24 cellular contexts compared by ENCODE assay signal in the genomic region with DNA sequence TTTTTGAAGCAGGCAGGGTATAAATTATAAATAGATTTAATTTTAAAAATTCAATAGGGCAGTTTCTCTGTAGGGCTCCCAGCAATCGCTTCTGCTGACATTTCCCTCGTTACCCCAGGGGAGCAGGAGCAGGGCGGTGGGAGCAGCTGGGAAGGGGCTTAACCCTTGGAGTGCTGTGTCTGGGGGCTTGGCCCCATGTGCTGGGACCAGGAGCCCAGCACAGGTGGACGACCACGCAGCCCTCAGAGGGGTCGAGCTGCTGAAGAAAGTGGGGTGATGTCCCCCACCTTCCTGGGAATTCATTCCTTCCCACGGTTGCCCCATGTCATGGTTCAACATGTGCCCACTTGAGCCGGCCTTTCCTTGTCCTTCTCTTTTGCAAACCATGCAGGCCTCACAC.
A peak's percentile ranks its signal among the peaks of the same experiment; 100 is the strongest.
DNase-seq lines count a peak whose midpoint lies in the region; ATAC-seq, FAIRE-seq and TF ChIP-seq lines count a peak whose summit lies in the region.
"Had no signal": no experiment of that assay in that cellular context is flagged by ENCODE, and none has a peak within 500 bp of the region (broad histone marks: within the 10 kb centered on the region; RNA-seq: fewer than 3 reads in every experiment).

No MANE protein-coding gene starts in this region.

- H2AFZ ChIP-seq in HepG2 (ENCODE audit: low read length): no peak overlapping the region

- no peaks in the 10 kb centered on the region for H3K79me2 ChIP-seq in HepG2 (ENCODE audit: insufficient read depth, low read length)

- POLR2A ChIA-PET in HepG2 (lab: Yijun Ruan, JAX): no interaction called here

- H3K4me3 ChIP-seq in HepG2 (replicated peaks in 1 of 3; ENCODE audit: insufficient read depth in 1 of 3, low read depth in 2 of 3, low read length in 3 of 3) (no peak overlapping the region), right lobe of liver (no peak overlapping the region)
- H3K4me3 ChIP-seq: K562 had no signal

- no peak for TF ChIP-seq RAD21 in HepG2 (CRISPR knock-in tag; IDR thresholded peaks at IDR 0.05)

- peaks cover 43% of the 10 kb centered on the region for H3K4me1 Mint-ChIP-seq in nephron
- H3K4me1 Mint-ChIP-seq in stimulated activated naive B cell treated with anti-CD40 and anti-IgM and Interleukin-4, amounts not matched to agents 10 μg/mL and 1 μg/mL and 100 μg/mL, for 72 hours: no peaks in the 10 kb centered on the region
- H3K4me1 Mint-ChIP-seq: B cell; CD14-positive monocyte; CD8-positive, alpha-beta memory T cell had no signal

- no peak for TF ChIP-seq CTCF in HepG2 (CRISPR knock-in tag; IDR thresholded peaks at IDR 0.05)
- TF ChIP-seq CTCF in right lobe of liver (IDR thresholded peaks at IDR 0.05): no peak
- TF ChIP-seq CTCF in nephron (IDR thresholded peaks at IDR 0.05; ENCODE audit: unreplicated experiment in 3 of 3): no peak

- no peak overlapping the region for H3K4me2 ChIP-seq in HepG2 (ENCODE audit: low read depth, low read length)

- H3K9ac ChIP-seq in HepG2 (ENCODE audit: insufficient read depth, low read depth, low read length): no peak overlapping the region

- no peaks in the 10 kb centered on the region for H4K20me1 ChIP-seq in HepG2 (ENCODE audit: insufficient read depth, low read length)

- peak overlapping the region in 1 of 3 experiments; percentile 29 for H3K4me3 Mint-ChIP-seq in nephron
- no peak overlapping the region for H3K4me3 Mint-ChIP-seq in stimulated activated naive B cell treated with anti-CD40 and anti-IgM and Interleukin-4, amounts not matched to agents 10 μg/mL and 1 μg/mL and 100 μg/mL, for 72 hours
- H3K4me3 Mint-ChIP-seq: B cell; CD14-positive monocyte; CD8-positive, alpha-beta memory T cell had no signal

- peaks cover 56% of the 10 kb centered on the region for H3K27me3 Mint-ChIP-seq in nephron (ENCODE audit: low read depth)
- H3K27me3 Mint-ChIP-seq in stimulated activated naive B cell treated with anti-CD40 and anti-IgM and Interleukin-4, amounts not matched to agents 10 μg/mL and 1 μg/mL and 100 μg/mL, for 72 hours: peaks cover 20 to 37% of the 10 kb centered on the region in 2 donors

- TF ChIP-seq POLR2A in HepG2 (IDR thresholded peaks at IDR 0.05; ENCODE audit: insufficient read depth in 1 of 2, low read depth in 2 of 2, low read length in 2 of 2): no peak
- TF ChIP-seq POLR2A in right lobe of liver (IDR thresholded peaks at IDR 0.05): no peak

- CTCF ChIA-PET in HepG2 (lab: Yijun Ruan, JAX; ENCODE audit: low intra/inter-chr PET ratio, low total read pairs): no interaction called here

- no peaks in the 10 kb centered on the region for H3K36me3 Mint-ChIP-seq in nephron (ENCODE audit: low read depth)
- peaks cover 3% of the 10 kb centered on the region in 2 donors for H3K36me3 Mint-ChIP-seq in stimulated activated naive B cell treated with anti-CD40 and anti-IgM and Interleukin-4, amounts not matched to agents 10 μg/mL and 1 μg/mL and 100 μg/mL, for 72 hours
- H3K36me3 Mint-ChIP-seq: CD14-positive monocyte had no signal

- DNase-seq in NCI-H2171 treated with DMSO at 0.1 percent for 48 hours (lab: John Stamatoyannopoulos, UW): peak; percentile 15
- DNase-seq in NCI-H2171 (lab: John Stamatoyannopoulos, UW): no peak
- DNase-seq in HepG2 (ENCODE audit: low spot score): no peak
- no peak for DNase-seq in right lobe of liver
- DNase-seq in urothelium cell line (ENCODE audit: low spot score): no peak
- no peak for DNase-seq in stimulated activated naive B cell treated with anti-CD40 and anti-IgM and Interleukin-4, amounts not matched to agents 10 μg/mL and 1 μg/mL and 100 μg/mL, for 72 hours
- DNase-seq in NCI-H2081 treated with DMSO at 0.1 percent for 48 hours (lab: John Stamatoyannopoulos, UW): no peak
- DNase-seq: CD8-positive, alpha-beta memory T cell; DMS153; DND-41; MV-4-11; NCI-H1105; NCI-H146; NCI-H1930; NCI-H2227 treated with DMSO at 0.1 percent for 48 hours; NCI-H69; SHP77 had no signal

- H3K27me3 ChIP-seq in HepG2 (ENCODE audit: control insufficient read depth in 1 of 2, insufficient read depth in 2 of 2, low read length in 2 of 2): peaks cover 12 to 76% of the 10 kb centered on the region in 2 experiments
- no peaks in the 10 kb centered on the region for H3K27me3 ChIP-seq in right lobe of liver

- intact Hi-C loops in HepG2 (cut with micrococcal nuclease; ENCODE audit: unreplicated experiment): no loop called here
- intact Hi-C loops in right lobe of liver (cut with DNase I): no loop called here

- H3K27ac ChIP-seq in HepG2 (ENCODE audit: extremely low read length, insufficient read depth, low read length): no peak overlapping the region
- no peak overlapping the region for H3K27ac ChIP-seq in right lobe of liver
- H3K27ac ChIP-seq: 22Rv1 had no signal

- peaks cover 3% of the 10 kb centered on the region for H3K9me3 Mint-ChIP-seq in nephron
- H3K9me3 Mint-ChIP-seq in stimulated activated naive B cell treated with anti-CD40 and anti-IgM and Interleukin-4, amounts not matched to agents 10 μg/mL and 1 μg/mL and 100 μg/mL, for 72 hours: peaks cover 12% of the 10 kb centered on the region in 2 donors

- BruUV-seq in HepG2 (replicated peaks; lab: Mats Ljungman, UMichigan): no TSS peak

- H3K9me3 ChIP-seq in HepG2 (ENCODE audit: low read length) (no peaks in the 10 kb centered on the region), right lobe of liver (no peaks in the 10 kb centered on the region)

- H3K36me3 ChIP-seq in HepG2 (replicated peaks in 1 of 2; ENCODE audit: control insufficient read depth in 1 of 2, insufficient read depth in 2 of 2, low read length in 2 of 2) (no peaks in the 10 kb centered on the region), right lobe of liver (no peaks in the 10 kb centered on the region)

- H3K4me1 ChIP-seq in HepG2 (ENCODE audit: insufficient read depth, low read length) (peaks cover 19% of the 10 kb centered on the region), right lobe of liver (no peaks in the 10 kb centered on the region)

- FAIRE-seq in HepG2 (lab: Jason Lieb, UNC) (no peak), urothelium cell line (lab: Jason Lieb, UNC) (peak; percentile 65)
- FAIRE-seq: GM12892, H54, K562 had no signal

- in situ Hi-C loops in HepG2 (cut with HindIII; ENCODE audit: extremely low pct_ligation_motif_present, low pct_unique_long_range_greater_than_20kb): no loop called here

- ATAC-seq in HepG2 (no peak), right lobe of liver (no peak)
- no peak for ATAC-seq in stimulated activated naive B cell treated with anti-CD40 and anti-IgM and Interleukin-4, amounts not matched to agents 10 μg/mL and 1 μg/mL and 100 μg/mL, for 72 hours (replicated peaks)
- ATAC-seq: K562 had no signal

- peak overlapping the region in 2 of 3 experiments; percentile 65 to 66 for H3K27ac Mint-ChIP-seq in nephron
- H3K27ac Mint-ChIP-seq in stimulated activated naive B cell treated with anti-CD40 and anti-IgM and Interleukin-4, amounts not matched to agents 10 μg/mL and 1 μg/mL and 100 μg/mL, for 72 hours: no peak overlapping the region
- H3K27ac Mint-ChIP-seq: B cell; CD14-positive monocyte; CD8-positive, alpha-beta memory T cell had no signal

- TF ChIP-seq EP300 in HepG2 (IDR thresholded peaks at IDR 0.05; ENCODE audit: low read depth in 2 of 2, low read length in 2 of 2): no peak
- TF ChIP-seq EP300 in HepG2 (CRISPR knock-in tag; IDR thresholded peaks at IDR 0.05; ENCODE audit: borderline replicate concordance): no peak

- 9% methylated on average over 8 of the region's 8 CpGs for WGBS in HepG2 (ENCODE audit: low lambda C conversion rate)
- WGBS in right lobe of liver (ENCODE audit: insufficient coverage, low coverage, low lambda C conversion rate, missing lambda C conversion rate): 63% methylated on average over 7 of the region's 8 CpGs

TF ChIP-seq in HepG2, 621 proteins besides CTCF, POLR2A, EP300 and RAD21:
- TF ChIP-seq FOSL2 (CRISPR knock-in tag; IDR thresholded peaks at IDR 0.05): no peak
- TF ChIP-seq ZFP37 (CRISPR knock-in tag; IDR thresholded peaks at IDR 0.05; ENCODE audit: borderline replicate concordance): no peak
- 0 out of 2 replicates have a peak, but pooled peaks have one; percentile 16 for TF ChIP-seq HES4 (CRISPR knock-in tag; IDR thresholded peaks at IDR 0.05; ENCODE audit: borderline replicate concordance)
- TF ChIP-seq, protein P1, sequence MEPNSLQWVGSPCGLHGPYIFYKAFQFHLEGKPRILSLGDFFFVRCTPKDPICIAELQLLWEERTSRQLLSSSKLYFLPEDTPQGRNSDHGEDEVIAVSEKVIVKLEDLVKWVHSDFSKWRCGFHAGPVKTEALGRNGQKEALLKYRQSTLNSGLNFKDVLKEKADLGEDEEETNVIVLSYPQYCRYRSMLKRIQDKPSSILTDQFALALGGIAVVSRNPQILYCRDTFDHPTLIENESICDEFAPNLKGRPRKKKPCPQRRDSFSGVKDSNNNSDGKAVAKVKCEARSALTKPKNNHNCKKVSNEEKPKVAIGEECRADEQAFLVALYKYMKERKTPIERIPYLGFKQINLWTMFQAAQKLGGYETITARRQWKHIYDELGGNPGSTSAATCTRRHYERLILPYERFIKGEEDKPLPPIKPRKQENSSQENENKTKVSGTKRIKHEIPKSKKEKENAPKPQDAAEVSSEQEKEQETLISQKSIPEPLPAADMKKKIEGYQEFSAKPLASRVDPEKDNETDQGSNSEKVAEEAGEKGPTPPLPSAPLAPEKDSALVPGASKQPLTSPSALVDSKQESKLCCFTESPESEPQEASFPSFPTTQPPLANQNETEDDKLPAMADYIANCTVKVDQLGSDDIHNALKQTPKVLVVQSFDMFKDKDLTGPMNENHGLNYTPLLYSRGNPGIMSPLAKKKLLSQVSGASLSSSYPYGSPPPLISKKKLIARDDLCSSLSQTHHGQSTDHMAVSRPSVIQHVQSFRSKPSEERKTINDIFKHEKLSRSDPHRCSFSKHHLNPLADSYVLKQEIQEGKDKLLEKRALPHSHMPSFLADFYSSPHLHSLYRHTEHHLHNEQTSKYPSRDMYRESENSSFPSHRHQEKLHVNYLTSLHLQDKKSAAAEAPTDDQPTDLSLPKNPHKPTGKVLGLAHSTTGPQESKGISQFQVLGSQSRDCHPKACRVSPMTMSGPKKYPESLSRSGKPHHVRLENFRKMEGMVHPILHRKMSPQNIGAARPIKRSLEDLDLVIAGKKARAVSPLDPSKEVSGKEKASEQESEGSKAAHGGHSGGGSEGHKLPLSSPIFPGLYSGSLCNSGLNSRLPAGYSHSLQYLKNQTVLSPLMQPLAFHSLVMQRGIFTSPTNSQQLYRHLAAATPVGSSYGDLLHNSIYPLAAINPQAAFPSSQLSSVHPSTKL (CRISPR knock-in tag; IDR thresholded peaks at IDR 0.05): no peak
- TF ChIP-seq GPN1 (CRISPR knock-in tag; IDR thresholded peaks at IDR 0.05; ENCODE audit: borderline replicate concordance): no peak
